ENCODE assay signal across 32 cellular contexts in the genomic region with DNA sequence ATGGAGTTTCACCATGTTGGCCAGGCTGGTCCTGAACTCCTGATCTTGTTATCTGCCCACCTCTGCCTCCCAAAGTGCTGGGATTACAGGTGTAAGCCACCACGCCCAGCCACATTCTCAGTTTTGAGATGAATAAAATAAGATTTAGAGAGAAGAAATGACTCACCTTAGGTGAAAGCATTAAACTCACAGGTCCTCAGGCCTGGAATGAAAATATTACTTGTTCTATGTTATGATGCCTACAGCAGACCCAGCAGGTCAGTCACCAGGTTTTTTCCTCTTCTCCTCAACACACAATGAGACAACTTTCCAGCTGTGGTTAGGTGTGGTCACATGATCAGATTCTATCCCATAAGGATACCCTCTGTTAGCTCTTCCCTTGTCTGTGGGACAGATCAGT.
"Had no signal": no experiment of that assay in that cellular context is flagged by ENCODE, and none has a peak within 500 bp of the region (broad histone marks: within the 10 kb centered on the region; RNA-seq: fewer than 3 reads in every experiment).

No MANE protein-coding gene starts in this region.

- ATAC-seq: activated CD4-positive, CD25-positive, alpha-beta regulatory T cell treated with anti-CD3 and anti-CD28 coated beads, Interleukin-2, amount 50 U/mL, for 24 hours; activated CD8-positive, alpha-beta memory T cell treated with anti-CD3 and anti-CD28 coated beads, Interleukin-2, amount 10 ng/mL, durations not matched to agents 7 days and 5 days; activated CD8-positive, alpha-beta T cell treated with anti-CD3 and anti-CD28 coated beads, Interleukin-2, amount 10 ng/mL, durations not matched to agents 7 days and 5 days; body of pancreas had no signal

- H3K4me3 Mint-ChIP-seq: activated B cell treated with CpG ODN at 0.5 μM for 24 hours; activated CD4-positive, alpha-beta memory T cell treated with anti-CD3 and anti-CD28 coated beads, Interleukin-2, amount 10 ng/mL, durations not matched to agents 7 days and 5 days; activated CD4-positive, alpha-beta T cell treated with anti-CD3 and anti-CD28 coated beads, Interleukin-2, amount 10 ng/mL, durations not matched to agents 24 days and 14 days; activated CD8-positive, alpha-beta memory T cell treated with anti-CD3 and anti-CD28 coated beads, Interleukin-2, amount 10 ng/mL, durations not matched to agents 7 days and 5 days; activated CD8-positive, alpha-beta T cell treated with anti-CD3 and anti-CD28 coated beads, Interleukin-2, amount 10 ng/mL, durations not matched to agents 7 days and 5 days; activated naive CD4-positive, alpha-beta T cell treated with anti-CD3 and anti-CD28 coated beads, Interleukin-2, amount 10 ng/mL, durations not matched to agents 7 days and 5 days; activated naive CD4-positive, alpha-beta T cell treated with anti-CD3 and anti-CD28 coated beads, Interleukin-2, amount 50 U/mL, for 24 hours; activated naive CD8-positive, alpha-beta T cell treated with anti-CD3 and anti-CD28 coated beads for 36 hours; activated T-cell treated with anti-CD3 and anti-CD28 coated beads, Interleukin-2, amount 50 U/mL, for 24 hours; T-helper 1 cell treated with Interleukin-12 subunit alpha and Interleukin-12 subunit beta and Interleukin-4 antibody, amounts not matched to agents 30 μg/mL and 1 μg/mL, for 36 hours; T-helper 2 cell treated with Interferon-gamma antibody and Interleukin-4, amounts not matched to agents 5 μg/mL and 100 μg/mL, for 36 hours had no signal

- H3K36me3 ChIP-seq: adrenal gland, brain microvascular endothelial cell, breast epithelium had no signal

- H3K4me1 Mint-ChIP-seq: activated B cell treated with CpG ODN at 0.5 μM for 24 hours; activated CD4-positive, alpha-beta T cell treated with anti-CD3 and anti-CD28 coated beads, Interleukin-2, amount 10 ng/mL, durations not matched to agents 24 days and 14 days; activated naive CD4-positive, alpha-beta T cell treated with anti-CD3 and anti-CD28 coated beads, Interleukin-2, amount 10 ng/mL, durations not matched to agents 7 days and 5 days; activated naive CD4-positive, alpha-beta T cell treated with anti-CD3 and anti-CD28 coated beads, Interleukin-2, amount 50 U/mL, for 24 hours; activated naive CD8-positive, alpha-beta T cell treated with anti-CD3 and anti-CD28 coated beads for 36 hours had no signal

- H3K4me1 ChIP-seq: adrenal gland, body of pancreas, breast epithelium had no signal

- H3K9me3 ChIP-seq: adrenal gland, body of pancreas, breast epithelium had no signal

- H3K27me3 Mint-ChIP-seq: activated CD4-positive, alpha-beta memory T cell treated with anti-CD3 and anti-CD28 coated beads, Interleukin-2, amount 10 ng/mL, durations not matched to agents 7 days and 5 days; activated CD4-positive, alpha-beta T cell treated with anti-CD3 and anti-CD28 coated beads, Interleukin-2, amount 10 ng/mL, durations not matched to agents 24 days and 14 days; activated CD8-positive, alpha-beta memory T cell treated with anti-CD3 and anti-CD28 coated beads, Interleukin-2, amount 10 ng/mL, durations not matched to agents 7 days and 5 days; activated naive CD4-positive, alpha-beta T cell treated with anti-CD3 and anti-CD28 coated beads, Interleukin-2, amount 50 U/mL, for 24 hours; activated T-cell treated with anti-CD3 and anti-CD28 coated beads, Interleukin-2, amount 50 U/mL, for 24 hours had no signal

- H3K9me3 Mint-ChIP-seq: activated naive CD4-positive, alpha-beta T cell treated with anti-CD3 and anti-CD28 coated beads, Interleukin-2, amount 50 U/mL, for 24 hours had no signal

- H3K27me3 ChIP-seq: adrenal gland, body of pancreas, brain microvascular endothelial cell, breast epithelium had no signal

- DNase-seq: activated B cell treated with CpG ODN at 0.5 μM for 24 hours; activated CD4-positive, alpha-beta memory T cell treated with anti-CD3 and anti-CD28 coated beads, Interleukin-2, amount 10 ng/mL, durations not matched to agents 7 days and 5 days; activated CD4-positive, alpha-beta T cell treated with anti-CD3 and anti-CD28 coated beads, Interleukin-2, amount 10 ng/mL, durations not matched to agents 24 days and 14 days; activated CD4-positive, alpha-beta T cell treated with anti-CD3 and anti-CD28 coated beads, Interleukin-2, amount 50 U/mL, for 1 hour; activated CD4-positive, alpha-beta T cell treated with anti-CD3 and anti-CD28 coated beads, Interleukin-2, amount 50 U/mL, for 4 hours; activated CD8-positive, alpha-beta memory T cell treated with anti-CD3 and anti-CD28 coated beads for 24 hours; activated CD8-positive, alpha-beta memory T cell treated with anti-CD3 and anti-CD28 coated beads, Interleukin-2, amount 10 ng/mL, durations not matched to agents 7 days and 5 days; activated CD8-positive, alpha-beta memory T cell treated with anti-CD3 and anti-CD28 coated beads, Interleukin-2, amount 50 U/mL, for 48 hours; activated CD8-positive, alpha-beta T cell treated with anti-CD3 and anti-CD28 coated beads, Interleukin-2, amount 10 ng/mL, durations not matched to agents 7 days and 5 days; activated effector memory CD4-positive, alpha-beta T cell treated with anti-CD3 and anti-CD28 coated beads, Interleukin-2, amount 50 U/mL, for 16 hours; activated gamma-delta T cell treated with Interleukin-2 at 50 U/mL for 16 hours; activated naive CD4-positive, alpha-beta T cell; activated naive CD4-positive, alpha-beta T cell treated with anti-CD3 and anti-CD28 coated beads, Interleukin-2, amount 10 ng/mL, durations not matched to agents 7 days and 5 days; activated naive CD8-positive, alpha-beta T cell treated with anti-CD3 and anti-CD28 coated beads for 36 hours; activated T-cell treated with anti-CD3 and anti-CD28 coated beads, Interleukin-2, amount 50 U/mL, for 24 hours; activated T-cell treated with anti-CD3 and anti-CD28 coated beads, Interleukin-2, amount 50 U/mL, for 48 hours; adrenal gland; amniotic stem cell; aorta; body of pancreas; brain microvascular endothelial cell; central memory CD4-positive, alpha-beta T cell; SW 1271; T-helper 1 cell; T-helper 2 cell; T-helper 9 cell had no signal

- H3K36me3 Mint-ChIP-seq: activated naive CD4-positive, alpha-beta T cell treated with anti-CD3 and anti-CD28 coated beads, Interleukin-2, amount 10 ng/mL, durations not matched to agents 7 days and 5 days had no signal

- H3K4me3 ChIP-seq: adrenal gland, body of pancreas, breast epithelium had no signal

- H3K27ac Mint-ChIP-seq: activated B cell treated with CpG ODN at 0.5 μM for 24 hours; activated CD4-positive, alpha-beta memory T cell treated with anti-CD3 and anti-CD28 coated beads, Interleukin-2, amount 10 ng/mL, durations not matched to agents 7 days and 5 days; activated CD4-positive, alpha-beta T cell treated with anti-CD3 and anti-CD28 coated beads, Interleukin-2, amount 10 ng/mL, durations not matched to agents 24 days and 14 days; activated CD8-positive, alpha-beta memory T cell treated with anti-CD3 and anti-CD28 coated beads, Interleukin-2, amount 10 ng/mL, durations not matched to agents 7 days and 5 days; activated CD8-positive, alpha-beta T cell treated with anti-CD3 and anti-CD28 coated beads, Interleukin-2, amount 10 ng/mL, durations not matched to agents 7 days and 5 days; activated naive CD4-positive, alpha-beta T cell treated with anti-CD3 and anti-CD28 coated beads, Interleukin-2, amount 10 ng/mL, durations not matched to agents 7 days and 5 days; activated naive CD4-positive, alpha-beta T cell treated with anti-CD3 and anti-CD28 coated beads, Interleukin-2, amount 50 U/mL, for 24 hours; activated naive CD8-positive, alpha-beta T cell treated with anti-CD3 and anti-CD28 coated beads for 36 hours; activated T-cell treated with anti-CD3 and anti-CD28 coated beads, Interleukin-2, amount 50 U/mL, for 24 hours; T-helper 1 cell treated with Interleukin-12 subunit alpha and Interleukin-12 subunit beta and Interleukin-4 antibody, amounts not matched to agents 30 μg/mL and 1 μg/mL, for 36 hours; T-helper 2 cell treated with Interferon-gamma antibody and Interleukin-4, amounts not matched to agents 5 μg/mL and 100 μg/mL, for 36 hours had no signal

- H3K27ac ChIP-seq: adrenal gland, body of pancreas, brain microvascular endothelial cell, breast epithelium, VCaP had no signal
